Comparison of ENCODE assay signal across 34 cellular contexts in genomic region chr5:89998505-89998904, GRCh38.
"Had no signal": no experiment of that assay in that cellular context is flagged by ENCODE, and none has a peak within 500 bp of the region (broad histone marks: within the 10 kb centered on the region; RNA-seq: fewer than 3 reads in every experiment).

No MANE protein-coding gene starts in this region.

- H3K9me3 ChIP-seq: Peyer's patch, SJSA1, SK-N-SH had no signal

- H3K27ac ChIP-seq: Peyer's patch, SJSA1 had no signal

- H3K4me1 Mint-ChIP-seq: activated CD4-positive, alpha-beta memory T cell treated with anti-CD3 and anti-CD28 coated beads, Interleukin-2, amount 10 ng/mL, durations not matched to agents 7 days and 5 days; activated CD8-positive, alpha-beta memory T cell treated with anti-CD3 and anti-CD28 coated beads, Interleukin-2, amount 10 ng/mL, durations not matched to agents 7 days and 5 days; activated naive CD4-positive, alpha-beta T cell treated with anti-CD3 and anti-CD28 coated beads, Interleukin-2, amount 10 ng/mL, durations not matched to agents 7 days and 5 days; activated naive CD8-positive, alpha-beta T cell treated with anti-CD3 and anti-CD28 coated beads, Interleukin-2, amount 50 U/mL, for 24 hours had no signal

- H3K4me3 Mint-ChIP-seq: activated CD4-positive, alpha-beta memory T cell treated with anti-CD3 and anti-CD28 coated beads, Interleukin-2, amount 10 ng/mL, durations not matched to agents 7 days and 5 days; activated CD8-positive, alpha-beta memory T cell treated with anti-CD3 and anti-CD28 coated beads, Interleukin-2, amount 10 ng/mL, durations not matched to agents 7 days and 5 days; activated naive CD4-positive, alpha-beta T cell treated with anti-CD3 and anti-CD28 coated beads, Interleukin-2, amount 10 ng/mL, durations not matched to agents 7 days and 5 days; activated naive CD8-positive, alpha-beta T cell; activated naive CD8-positive, alpha-beta T cell treated with anti-CD3 and anti-CD28 coated beads, Interleukin-2, amount 50 U/mL, for 24 hours; brain; T-helper 1 cell treated with Interleukin-12 subunit alpha and Interleukin-12 subunit beta and Interleukin-4 antibody, amounts not matched to agents 30 μg/mL and 1 μg/mL, for 36 hours; T-helper 2 cell treated with Interferon-gamma antibody and Interleukin-4, amounts not matched to agents 5 μg/mL and 100 μg/mL, for 36 hours had no signal

- H3K27ac Mint-ChIP-seq: activated CD4-positive, alpha-beta memory T cell treated with anti-CD3 and anti-CD28 coated beads, Interleukin-2, amount 10 ng/mL, durations not matched to agents 7 days and 5 days; activated CD8-positive, alpha-beta memory T cell treated with anti-CD3 and anti-CD28 coated beads, Interleukin-2, amount 10 ng/mL, durations not matched to agents 7 days and 5 days; activated naive CD4-positive, alpha-beta T cell treated with anti-CD3 and anti-CD28 coated beads, Interleukin-2, amount 10 ng/mL, durations not matched to agents 7 days and 5 days; activated naive CD8-positive, alpha-beta T cell; activated naive CD8-positive, alpha-beta T cell treated with anti-CD3 and anti-CD28 coated beads, Interleukin-2, amount 50 U/mL, for 24 hours; T-helper 1 cell treated with Interleukin-12 subunit alpha and Interleukin-12 subunit beta and Interleukin-4 antibody, amounts not matched to agents 30 μg/mL and 1 μg/mL, for 36 hours; T-helper 2 cell treated with Interferon-gamma antibody and Interleukin-4, amounts not matched to agents 5 μg/mL and 100 μg/mL, for 36 hours had no signal

- H3K27me3 Mint-ChIP-seq: activated CD4-positive, alpha-beta memory T cell treated with anti-CD3 and anti-CD28 coated beads, Interleukin-2, amount 10 ng/mL, durations not matched to agents 7 days and 5 days; activated CD8-positive, alpha-beta memory T cell treated with anti-CD3 and anti-CD28 coated beads, Interleukin-2, amount 10 ng/mL, durations not matched to agents 7 days and 5 days; activated naive CD4-positive, alpha-beta T cell treated with anti-CD3 and anti-CD28 coated beads, Interleukin-2, amount 10 ng/mL, durations not matched to agents 7 days and 5 days; activated naive CD8-positive, alpha-beta T cell; activated naive CD8-positive, alpha-beta T cell treated with anti-CD3 and anti-CD28 coated beads, Interleukin-2, amount 50 U/mL, for 24 hours; brain had no signal

- H3K9ac ChIP-seq: SK-N-SH had no signal

- H3K4me3 ChIP-seq: Peyer's patch, SJSA1 had no signal

- DNase-seq: activated CD4-positive, alpha-beta memory T cell treated with anti-CD3 and anti-CD28 coated beads, Interleukin-2, amount 10 ng/mL, durations not matched to agents 7 days and 5 days; activated CD4-positive, alpha-beta T cell treated with anti-CD3 and anti-CD28 coated beads for 4 hours; activated CD4-positive, alpha-beta T cell treated with anti-CD3 and anti-CD28 coated beads, Interleukin-2, amount 50 U/mL, for 1 hour; activated CD8-positive, alpha-beta memory T cell treated with anti-CD3 and anti-CD28 coated beads for 24 hours; activated CD8-positive, alpha-beta memory T cell treated with anti-CD3 and anti-CD28 coated beads, Interleukin-2, amount 10 ng/mL, durations not matched to agents 7 days and 5 days; activated CD8-positive, alpha-beta memory T cell treated with anti-CD3 and anti-CD28 coated beads, Interleukin-2, amount 50 U/mL, for 48 hours; activated effector memory CD4-positive, alpha-beta T cell treated with Interleukin-2 at 50 U/mL for 16 hours; activated naive CD4-positive, alpha-beta T cell treated with anti-CD3 and anti-CD28 coated beads, Interleukin-2, amount 10 ng/mL, durations not matched to agents 7 days and 5 days; activated naive CD8-positive, alpha-beta T cell treated with anti-CD3 and anti-CD28 coated beads, Interleukin-2, amount 50 U/mL, for 24 hours; activated T-cell treated with anti-CD3 and anti-CD28 coated beads, Interleukin-2, amount 50 U/mL, for 48 hours; anterior cingulate cortex; central memory CD4-positive, alpha-beta T cell; NCI-H1092 treated with DMSO at 0.1 percent for 48 hours; NCI-H1417; NCI-H146; NCI-H187; NCI-H2029 treated with DMSO at 0.1 percent for 48 hours; NCI-H2107; NCI-H2171; NCI-H510A; NCI-H526; NCI-H748 treated with DMSO at 0.1 percent for 48 hours; NK-92 treated with Interleukin-12 subunit alpha and Interleukin-12 subunit beta, amount 100 ng/mL, for 24 hours; PC-3; Peyer's patch; RPMI8226; SHP77 treated with DMSO at 0.1 percent for 48 hours; SK-N-SH had no signal

- H3K4me1 ChIP-seq: SJSA1 had no signal

- H3K27me3 ChIP-seq: Peyer's patch, SJSA1 had no signal

- H3K36me3 Mint-ChIP-seq: activated CD8-positive, alpha-beta memory T cell treated with anti-CD3 and anti-CD28 coated beads, Interleukin-2, amount 10 ng/mL, durations not matched to agents 7 days and 5 days; activated naive CD4-positive, alpha-beta T cell treated with anti-CD3 and anti-CD28 coated beads, Interleukin-2, amount 10 ng/mL, durations not matched to agents 7 days and 5 days; activated naive CD8-positive, alpha-beta T cell; brain had no signal

- ATAC-seq: activated CD4-positive, CD25-positive, alpha-beta regulatory T cell treated with anti-CD3 and anti-CD28 coated beads, Interleukin-2, amount 50 U/mL, for 24 hours; activated CD8-positive, alpha-beta memory T cell treated with anti-CD3 and anti-CD28 coated beads, Interleukin-2, amount 10 ng/mL, durations not matched to agents 7 days and 5 days; activated naive CD8-positive, alpha-beta T cell treated with anti-CD3 and anti-CD28 coated beads, Interleukin-2, amount 50 U/mL, for 24 hours; PC-3 had no signal

- H3K4me2 ChIP-seq: SK-N-SH had no signal

- H3K9me3 Mint-ChIP-seq: activated CD4-positive, alpha-beta memory T cell treated with anti-CD3 and anti-CD28 coated beads, Interleukin-2, amount 10 ng/mL, durations not matched to agents 7 days and 5 days; activated naive CD8-positive, alpha-beta T cell treated with anti-CD3 and anti-CD28 coated beads, Interleukin-2, amount 50 U/mL, for 24 hours had no signal

- H3K36me3 ChIP-seq: Peyer's patch, SJSA1 had no signal
